7 cellular contexts compared by ENCODE assay signal in the genomic region with DNA sequence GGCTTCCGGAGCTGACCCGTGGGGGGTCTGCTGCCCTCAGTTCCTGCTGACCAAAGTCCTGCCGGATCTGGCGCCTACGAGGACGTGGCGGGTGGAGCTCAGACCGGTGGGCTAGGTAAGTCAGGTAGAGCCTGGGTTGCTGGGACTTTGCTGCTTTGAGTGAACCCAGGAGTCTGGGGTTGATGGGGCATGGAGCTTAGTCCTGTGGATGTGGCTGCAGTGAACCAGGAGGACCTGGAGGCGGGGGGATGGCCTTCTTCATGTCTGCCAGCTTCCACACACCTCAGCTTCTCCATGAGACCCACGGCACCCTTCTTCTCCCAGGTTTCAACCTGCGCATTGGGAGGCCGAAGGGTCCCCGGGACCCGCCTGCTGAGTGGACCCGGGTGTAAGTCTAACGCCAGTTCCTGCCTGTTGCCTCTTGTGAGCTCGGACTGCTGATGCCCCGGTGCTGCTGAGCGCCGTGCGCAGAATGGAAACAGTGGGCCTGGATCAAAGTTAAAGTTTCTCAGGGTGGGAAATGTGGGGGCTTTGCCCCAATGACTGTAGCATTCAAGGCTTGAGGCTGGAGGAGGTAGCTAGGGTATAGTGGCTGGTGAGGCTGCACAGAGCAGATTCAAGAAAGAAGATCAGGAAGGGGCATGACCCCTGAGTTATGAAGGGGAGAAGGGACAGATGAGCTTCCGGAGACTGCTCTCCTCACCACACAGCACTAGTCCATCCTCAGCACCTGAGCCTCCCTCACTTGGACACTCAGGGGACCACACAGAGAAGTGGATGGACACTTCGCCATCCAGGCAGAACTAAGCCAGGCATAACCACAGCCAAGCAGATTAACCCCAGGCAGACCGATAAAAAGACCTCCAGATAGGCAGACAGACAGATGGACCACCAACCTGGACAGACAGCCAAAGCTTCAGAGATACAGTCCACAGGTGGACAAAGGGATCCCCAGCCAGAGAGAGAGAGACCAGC. TPM values are rescaled to one million over a fixed set of nuclear protein-coding genes. Genes with fewer than 3 reads are reported as not detected.
DNase-seq lines count a peak whose midpoint lies in the region; ATAC-seq lines count a peak whose summit lies in the region.

No MANE protein-coding gene starts in this region.

- peaks cover 9% of the 10 kb centered on the region; the same call in 1 of the 2 replicates for H3K9me3 ChIP-seq in NT2/D1 (ENCODE audit: insufficient read depth, low read length)

- peak overlapping the region; percentile 76 for H3K4me3 ChIP-seq in NT2/D1 (ENCODE audit: insufficient read length, low read depth)

- H3K9ac ChIP-seq in NT2/D1 (ENCODE audit: insufficient read length, low read depth): peak overlapping the region; percentile 82

- peak overlapping the region; percentile 49 for H3K27ac ChIP-seq in epithelial cell of prostate

- H3K27me3 ChIP-seq in NT2/D1 (ENCODE audit: insufficient read depth, insufficient read length): peaks cover 4% of the 10 kb centered on the region

- intact Hi-C loops in posterior vena cava (cut with DNase I): no loop called here

- peaks cover 31% of the 10 kb centered on the region for H3K36me3 ChIP-seq in NT2/D1 (ENCODE audit: insufficient read depth, insufficient read length, low read length)

- no peak for DNase-seq in NT2/D1 (ENCODE audit: low read depth, low spot score)
- no peak for DNase-seq in epithelial cell of prostate (ENCODE audit: low read depth, low spot score)
- peak; percentile 74 for DNase-seq in posterior vena cava (ENCODE audit: low spot score)
- no peak for DNase-seq in medulla oblongata (ENCODE audit: extremely low spot score)
- DNase-seq in COLO829 (ENCODE audit: low spot score): no peak
- no peak for DNase-seq in activated CD4-positive, alpha-beta T cell treated with anti-CD3 and anti-CD28 coated beads for 4 hours

- peak; percentile 2 for ATAC-seq in GM21447 (IDR thresholded peaks at IDR 0.05; ENCODE audit: unreplicated experiment)

- H3K4me1 ChIP-seq in NT2/D1 (ENCODE audit: insufficient read depth, insufficient read length): peaks cover 5% of the 10 kb centered on the region

RNA-seq across cellular contexts. Expression of a gene that starts 17.3 kb away (rescaled TPM):
- total RNA-seq in posterior vena cava: 10 to 100 TPM; 33.6 to 58.7 TPM

RNA-seq across cellular contexts. Expression of a gene that starts 30.4 kb away (rescaled TPM):
- total RNA-seq in posterior vena cava: 10 to 100 TPM; 48.7 to 60.5 TPM
